ENCODE assay signal across 23 cellular contexts in the genomic region with DNA sequence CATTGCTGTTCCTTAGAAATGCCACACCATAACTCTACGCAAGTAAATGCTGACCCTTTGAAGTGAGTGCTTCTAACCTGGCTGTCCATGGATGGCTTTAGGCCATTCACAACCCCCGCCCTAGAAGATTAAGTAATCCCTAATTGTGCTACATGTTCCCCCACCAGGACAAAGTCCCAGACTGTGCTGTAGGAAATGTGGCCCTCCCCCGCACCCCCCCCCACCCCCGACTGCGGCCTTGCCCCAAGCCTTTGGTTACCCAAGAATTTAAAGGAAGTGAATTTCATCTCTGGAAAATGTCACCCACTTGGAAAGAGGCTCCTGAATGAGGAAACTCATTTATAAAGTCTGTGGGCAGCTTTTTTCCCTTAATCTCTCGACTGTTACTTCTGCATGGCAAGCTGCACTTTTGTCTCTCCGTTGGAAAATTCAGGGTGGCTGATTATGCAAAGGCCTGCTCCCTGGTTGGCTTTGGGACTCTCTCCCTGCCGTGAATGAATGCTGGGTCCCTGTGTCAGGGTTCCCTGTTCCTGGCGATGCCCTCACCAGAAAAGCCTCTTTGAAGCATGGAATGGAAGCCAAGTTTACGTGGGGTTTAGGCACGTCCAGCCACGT. TPM values are rescaled to one million over a fixed set of nuclear protein-coding genes. Genes with fewer than 3 reads are reported as not detected.
DNase-seq lines count a peak whose midpoint lies in the region; ATAC-seq, FAIRE-seq and TF ChIP-seq lines count a peak whose summit lies in the region.
"Had no signal": no experiment of that assay in that cellular context is flagged by ENCODE, and none has a peak within 500 bp of the region (broad histone marks: within the 10 kb centered on the region; RNA-seq: fewer than 3 reads in every experiment).

No MANE protein-coding gene starts in this region.

- H4K91ac ChIP-seq in neuronal stem cell (ENCODE audit: low read depth, low read length, poor library complexity) = no peak overlapping the region

- H3K4ac ChIP-seq in neuronal stem cell (ENCODE audit: low read length) = no peak overlapping the region

- no peaks in the 10 kb centered on the region for H3K79me2 ChIP-seq in SK-N-SH (ENCODE audit: insufficient read depth)

- no peak for FAIRE-seq in pancreas (lab: Jason Lieb, UNC)
- FAIRE-seq: G401.6 had no signal

- H3K9me3 ChIP-seq in SK-N-SH (no peaks in the 10 kb centered on the region), pancreas (no peaks in the 10 kb centered on the region), neuronal stem cell (replicated peaks in 1 of 2; ENCODE audit: control insufficient read depth in 2 of 2, insufficient read depth in 1 of 2, low read depth in 1 of 2, low read length in 2 of 2) (no peaks in the 10 kb centered on the region)
- H3K9me3 ChIP-seq: right atrium auricular region had no signal

- no peak overlapping the region for H2AK5ac ChIP-seq in neuronal stem cell (ENCODE audit: low read depth, low read length)

- H3K14ac ChIP-seq in neuronal stem cell (ENCODE audit: low read length) = no peak overlapping the region

- no peak overlapping the region for H2BK5ac ChIP-seq in neuronal stem cell (ENCODE audit: low read length)

- TF ChIP-seq CTCF in SK-N-SH (IDR thresholded peaks at IDR 0.05) (no peak), fibroblast of pulmonary artery (IDR thresholded peaks at IDR 0.05; ENCODE audit: low read length, missing control alignments) (no peak), pancreas (IDR thresholded peaks at IDR 0.05) (no peak)

- H2BK120ac ChIP-seq in neuronal stem cell (ENCODE audit: low read depth, low read length) = no peak overlapping the region

- no peaks in the 10 kb centered on the region for H3K9me2 ChIP-seq in SK-N-SH

- H3K4me3 ChIP-seq in SK-N-SH (ENCODE audit: low read depth in 2 of 2, low read length in 1 of 2) (no peak overlapping the region), fibroblast of pulmonary artery (replicated peaks; ENCODE audit: low read depth, low read length) (no peak overlapping the region), pancreas (no peak overlapping the region), neuronal stem cell (ENCODE audit: low read length in 2 of 2) (no peak overlapping the region)
- H3K4me3 ChIP-seq: right atrium auricular region, SK-N-MC had no signal

- ATAC-seq in pancreas (peak in 3 of 4 donors; percentile 16 to 19 (median 18)), HG02852 (IDR thresholded peaks at IDR 0.05; ENCODE audit: unreplicated experiment) (no peak)

- H3F3A ChIP-seq in SK-N-SH (replicated peaks; ENCODE audit: insufficient read depth) = no peaks in the 10 kb centered on the region

- no peak overlapping the region for H3K4me2 ChIP-seq in SK-N-SH
- no peak overlapping the region for H3K4me2 ChIP-seq in neuronal stem cell (ENCODE audit: insufficient read depth, low read length, poor library complexity, severe bottlenecking)

- H3K27me3 ChIP-seq in SK-N-SH (ENCODE audit: insufficient read depth) (no peaks in the 10 kb centered on the region), pancreas (no peaks in the 10 kb centered on the region), neuronal stem cell (ENCODE audit: control insufficient read depth in 3 of 3, insufficient read depth in 3 of 3, low read depth in 1 of 3, low read length in 3 of 3) (no peaks in the 10 kb centered on the region)
- H3K27me3 ChIP-seq: right atrium auricular region had no signal

- H3K36me3 ChIP-seq in SK-N-SH (replicated peaks in 1 of 2; ENCODE audit: control insufficient read depth in 1 of 2, insufficient read depth in 2 of 2, low read length in 1 of 2) (no peaks in the 10 kb centered on the region), pancreas (no peaks in the 10 kb centered on the region), neuronal stem cell (replicated peaks in 1 of 2; ENCODE audit: control insufficient read depth in 2 of 2, insufficient read depth in 2 of 2, low read length in 2 of 2) (peaks cover 0 to 2% of the 10 kb centered on the region in 2 donors)

- H4K20me1 ChIP-seq in SK-N-SH (ENCODE audit: insufficient read depth) = no peaks in the 10 kb centered on the region

- no peak for TF ChIP-seq EP300 in SK-N-SH (IDR thresholded peaks at IDR 0.05; ENCODE audit: borderline replicate concordance in 1 of 2, low read depth in 1 of 2, low read length in 1 of 2)

- CTCF ChIA-PET in SK-N-SH (lab: Yijun Ruan, JAX) = interaction anchor here (0.9 to 2.3 kb wide), 5 partner anchors 32 to 254 kb away, joined by 4 to 7 read pairs (median 6); a partner anchor contains a TSS

- WGBS in SK-N-SH (ENCODE audit: low lambda C conversion rate) = 67% methylated on average over 12 of the region's 12 CpGs
- WGBS in pancreas, 2 donors = 61 to 64% methylated on average over 12 of the region's 12 CpGs
- WGBS in neuronal stem cell (ENCODE audit: extremely low coverage in 2 of 2, insufficient read length in 2 of 2, insufficient replicate concordance in 1 of 2), 2 donors = no CpG with 5 or more reads among the region's 12 CpGs

- peak; percentile 62 for DNase-seq in CD1c-positive myeloid dendritic cell (ENCODE audit: extremely low spot score)
- no peak for DNase-seq in SK-N-SH
- DNase-seq in fibroblast of pulmonary artery (ENCODE audit: low read depth) = peak; percentile 39
- DNase-seq in pancreas = no peak
- DNase-seq in neuronal stem cell (ENCODE audit: low spot score) = no peak
- no peak for DNase-seq in islet precursor cell
- no peak for DNase-seq in NCI-H69 (lab: John Stamatoyannopoulos, UW)
- DNase-seq: activated CD4-positive, alpha-beta memory T cell treated with anti-CD3 and anti-CD28 coated beads, Interleukin-2, amount 10 ng/mL, durations not matched to agents 7 days and 5 days; activated gamma-delta T cell treated with Interleukin-2 at 50 U/mL for 16 hours; activated T-cell treated with anti-CD3 and anti-CD28 coated beads for 4 hours; amygdala; cerebellar nuclear complex; DMS 273 treated with DMSO at 0.1 percent for 48 hours; effector CD8-positive, alpha-beta T cell; KBM-7; NCI-H187 treated with DMSO at 0.1 percent for 48 hours; NCI-H2227 treated with DMSO at 0.1 percent for 48 hours; stimulated activated CD4-positive, alpha-beta T cell treated with anti-CD3 and anti-CD28 coated beads, Interleukin-15, amount 100 ng/mL, for 24 hours; T1000 had no signal

- H3K79me1 ChIP-seq in neuronal stem cell (ENCODE audit: low read depth, low read length) = no peaks in the 10 kb centered on the region

- H3K4me1 ChIP-seq in SK-N-SH (ENCODE audit: control insufficient read depth in 1 of 2, insufficient read depth in 2 of 2, low read depth in 1 of 2, low read length in 1 of 2) (peaks cover 0 to 19% of the 10 kb centered on the region in 2 experiments; a peak in 1 of 4 replicates), pancreas (peaks cover 8 to 15% (median 12%) of the 10 kb centered on the region in 3 donors), neuronal stem cell (ENCODE audit: control insufficient read depth in 2 of 2, insufficient read depth in 1 of 2, low read depth in 1 of 2, low read length in 2 of 2) (peaks cover 20 to 37% of the 10 kb centered on the region in 2 donors)

- no peak for TF ChIP-seq RAD21 in SK-N-SH (IDR thresholded peaks at IDR 0.05; ENCODE audit: low read length)

- H2BK12ac ChIP-seq in neuronal stem cell (ENCODE audit: low read length) = no peak overlapping the region

- H3K23ac ChIP-seq in neuronal stem cell (ENCODE audit: low read depth, low read length, poor library complexity) = no peak overlapping the region

- H2BK15ac ChIP-seq in neuronal stem cell (ENCODE audit: low read length) = no peak overlapping the region

- no peak overlapping the region for H3K9ac ChIP-seq in SK-N-SH
- H3K9ac ChIP-seq in neuronal stem cell (ENCODE audit: low read depth, low read length, poor library complexity) = no peak overlapping the region

- intact Hi-C loops in pancreas (cut with DNase I) = no loop called here

- POLR2A ChIA-PET in SK-N-SH (lab: Yijun Ruan, JAX) = no interaction called here

- H2AFZ ChIP-seq in SK-N-SH (ENCODE audit: low read depth) (no peak overlapping the region), neuronal stem cell (ENCODE audit: low read length) (no peak overlapping the region)

- H4K8ac ChIP-seq in neuronal stem cell (ENCODE audit: low read depth, low read length) = no peak overlapping the region

- H3K18ac ChIP-seq in neuronal stem cell (ENCODE audit: low read length) = no peak overlapping the region

- H3K27ac ChIP-seq in SK-N-SH (ENCODE audit: low read depth in 2 of 2, low read length in 1 of 2) (peak overlapping the region in 1 of 2 experiments; percentile 25; a peak in 1 of 4 replicates), pancreas (peak overlapping the region in 2 of 4 donors; percentile 2 to 31), neuronal stem cell (replicated peaks; ENCODE audit: low read length) (no peak overlapping the region)
- H3K27ac ChIP-seq: right atrium auricular region, SK-N-MC had no signal

TF ChIP-seq in SK-N-SH, 30 proteins besides CTCF, POLR2A, EP300 and RAD21:
- peak; percentile 35; the same call in 1 of the 2 replicates for TF ChIP-seq TCF12 (IDR thresholded peaks at IDR 0.05)
- TF ChIP-seq, protein P1, sequence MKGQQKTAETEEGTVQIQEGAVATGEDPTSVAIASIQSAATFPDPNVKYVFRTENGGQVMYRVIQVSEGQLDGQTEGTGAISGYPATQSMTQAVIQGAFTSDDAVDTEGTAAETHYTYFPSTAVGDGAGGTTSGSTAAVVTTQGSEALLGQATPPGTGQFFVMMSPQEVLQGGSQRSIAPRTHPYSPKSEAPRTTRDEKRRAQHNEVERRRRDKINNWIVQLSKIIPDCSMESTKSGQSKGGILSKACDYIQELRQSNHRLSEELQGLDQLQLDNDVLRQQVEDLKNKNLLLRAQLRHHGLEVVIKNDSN (IDR thresholded peaks at IDR 0.05; ENCODE audit: borderline replicate concordance, low read depth) = no peak

RNA-seq across cellular contexts. Expression of a gene that starts 31.5 kb away (rescaled TPM):
- 1.7 and 2.4 TPM in 2 replicates for polyA plus RNA-seq in SK-N-SH (2012; rRNA removed)
- 1.5 and 1.6 TPM in 2 replicates for polyA plus RNA-seq in SK-N-SH (2012; cell fraction: cytosol; rRNA removed)
- polyA plus RNA-seq in SK-N-SH (2012; cell fraction: nucleus; rRNA removed) = 7.0 and 8.4 TPM in 2 replicates
- total RNA-seq in pancreas = 100 to 1,000 TPM; 146 to 273 (median 196) TPM
- polyA plus RNA-seq in pancreas = 100 to 1,000 TPM; 301 to 450 TPM
- polyA plus RNA-seq in neuronal stem cell (2013, experiment 1 of 2) = 0.47 TPM
- polyA plus RNA-seq in neuronal stem cell (2013, experiment 2 of 2) = 0.46 TPM

Comparison
In these comparisons a context has a peak if more than half of its experiments do, and no peak if none do; other contexts are left out.
1. DNase-seq: peak in CD1c-positive myeloid dendritic cell (single experiment) and fibroblast of pulmonary artery (single experiment); none in SK-N-SH (single experiment), pancreas (0 of 6), neuronal stem cell (single experiment), islet precursor cell (single experiment) and NCI-H69 (single experiment).
2. RNA of a gene that starts 31.5 kb away (polyA plus RNA-seq): 301 to 450 TPM in pancreas; 1.5 to 8.4 TPM in SK-N-SH; every median in the first group is over 10 times any median in the second.